1 cellular context compared by ENCODE assay signal in genomic region chr1:32897082-32898049, GRCh38.
TF ChIP-seq lines count a peak whose summit lies in the region.

No MANE protein-coding gene starts in this region.

TF ChIP-seq in HCT116, 20 proteins besides CTCF, POLR2A, EP300 and RAD21 (continued from another document):
- TF ChIP-seq, protein P1, sequence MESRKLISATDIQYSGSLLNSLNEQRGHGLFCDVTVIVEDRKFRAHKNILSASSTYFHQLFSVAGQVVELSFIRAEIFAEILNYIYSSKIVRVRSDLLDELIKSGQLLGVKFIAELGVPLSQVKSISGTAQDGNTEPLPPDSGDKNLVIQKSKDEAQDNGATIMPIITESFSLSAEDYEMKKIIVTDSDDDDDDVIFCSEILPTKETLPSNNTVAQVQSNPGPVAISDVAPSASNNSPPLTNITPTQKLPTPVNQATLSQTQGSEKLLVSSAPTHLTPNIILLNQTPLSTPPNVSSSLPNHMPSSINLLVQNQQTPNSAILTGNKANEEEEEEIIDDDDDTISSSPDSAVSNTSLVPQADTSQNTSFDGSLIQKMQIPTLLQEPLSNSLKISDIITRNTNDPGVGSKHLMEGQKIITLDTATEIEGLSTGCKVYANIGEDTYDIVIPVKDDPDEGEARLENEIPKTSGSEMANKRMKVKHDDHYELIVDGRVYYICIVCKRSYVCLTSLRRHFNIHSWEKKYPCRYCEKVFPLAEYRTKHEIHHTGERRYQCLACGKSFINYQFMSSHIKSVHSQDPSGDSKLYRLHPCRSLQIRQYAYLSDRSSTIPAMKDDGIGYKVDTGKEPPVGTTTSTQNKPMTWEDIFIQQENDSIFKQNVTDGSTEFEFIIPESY (IDR thresholded peaks at IDR 0.05; ENCODE audit: extremely low read depth, insufficient replicate concordance, low read length): no peak
- TF ChIP-seq ZFX (IDR thresholded peaks at IDR 0.05) (no peak), CBX3 (IDR thresholded peaks at IDR 0.05; ENCODE audit: low read depth) (no peak), CEBPB (IDR thresholded peaks at IDR 0.05; ENCODE audit: low read depth) (no peak), YY1 (IDR thresholded peaks at IDR 0.05; ENCODE audit: extremely low read depth, insufficient replicate concordance, low read depth, low read length) (no peak), FOSL1 (IDR thresholded peaks at IDR 0.05; ENCODE audit: low read depth) (no peak), SP1 (IDR thresholded peaks at IDR 0.05; ENCODE audit: low read depth) (no peak), EZH2phosphoT487 (IDR thresholded peaks at IDR 0.05; ENCODE audit: borderline replicate concordance) (no peak), EZH2 (IDR thresholded peaks at IDR 0.05) (no peak), JUND (IDR thresholded peaks at IDR 0.05) (no peak), ATF3 (IDR thresholded peaks at IDR 0.05) (no peak), SRF (IDR thresholded peaks at IDR 0.05; ENCODE audit: low read depth) (no peak), EGR1 (IDR thresholded peaks at IDR 0.05; ENCODE audit: low read depth) (no peak)
